Comparison of ENCODE assay signal across 2 cellular contexts in genomic region chr11:7974668-7975067, GRCh38.
TF ChIP-seq lines count a peak whose summit lies in the region.

No MANE protein-coding gene starts in this region.

TF ChIP-seq in IMR-90, 13 proteins besides CTCF, POLR2A, EP300 and RAD21:
- TF ChIP-seq ELK1 (IDR thresholded peaks at IDR 0.05; ENCODE audit: borderline replicate concordance, low read depth, low read length) (no peak), MXI1 (IDR thresholded peaks at IDR 0.05; ENCODE audit: borderline replicate concordance, low read depth, low read length) (no peak), FOS (IDR thresholded peaks at IDR 0.05; ENCODE audit: low read depth, low read length) (no peak), CHD1 (IDR thresholded peaks at IDR 0.05; ENCODE audit: low read depth, low read length) (no peak), SMC3 (IDR thresholded peaks at IDR 0.05; ENCODE audit: low read depth, low read length) (no peak), NFE2L2 (IDR thresholded peaks at IDR 0.05; ENCODE audit: low read depth, low read length) (no peak), BHLHE40 (IDR thresholded peaks at IDR 0.05; ENCODE audit: low read depth, low read length) (no peak), CEBPB (IDR thresholded peaks at IDR 0.05; ENCODE audit: low read depth, low read length) (no peak), RFX5 (IDR thresholded peaks at IDR 0.05; ENCODE audit: low read depth, low read length) (no peak)
- TF ChIP-seq, protein P1, sequence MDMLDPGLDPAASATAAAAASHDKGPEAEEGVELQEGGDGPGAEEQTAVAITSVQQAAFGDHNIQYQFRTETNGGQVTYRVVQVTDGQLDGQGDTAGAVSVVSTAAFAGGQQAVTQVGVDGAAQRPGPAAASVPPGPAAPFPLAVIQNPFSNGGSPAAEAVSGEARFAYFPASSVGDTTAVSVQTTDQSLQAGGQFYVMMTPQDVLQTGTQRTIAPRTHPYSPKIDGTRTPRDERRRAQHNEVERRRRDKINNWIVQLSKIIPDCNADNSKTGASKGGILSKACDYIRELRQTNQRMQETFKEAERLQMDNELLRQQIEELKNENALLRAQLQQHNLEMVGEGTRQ (IDR thresholded peaks at IDR 0.05; ENCODE audit: low read depth, low read length) = no peak
TF ChIP-seq in IMR-90: peak in this region for 0.

TF ChIP-seq in H1, 55 proteins besides CTCF, POLR2A, EP300 and RAD21:
- TF ChIP-seq EGR1 (IDR thresholded peaks at IDR 0.05; ENCODE audit: borderline replicate concordance, low read depth, low read length) = no peak
- TF ChIP-seq GABPA (IDR thresholded peaks at IDR 0.05; ENCODE audit: borderline replicate concordance, insufficient read depth, low read length) = no peak
- TF ChIP-seq POLR2AphosphoS5 (IDR thresholded peaks at IDR 0.05; ENCODE audit: low read depth, low read length) = no peak
- TF ChIP-seq RNF2 (IDR thresholded peaks at IDR 0.05; ENCODE audit: borderline replicate concordance, low read depth, low read length, missing control alignments, poor library complexity, severe bottlenecking) = no peak
- TF ChIP-seq CHD2 (IDR thresholded peaks at IDR 0.05; ENCODE audit: low read length) = no peak
- no peak for TF ChIP-seq RXRA (IDR thresholded peaks at IDR 0.05; ENCODE audit: insufficient read depth, low read depth, low read length)
